Comparison of ENCODE assay signal across 8 cellular contexts in genomic region chr1:178055779-178056471, GRCh38. TPM values are rescaled to one million over a fixed set of nuclear protein-coding genes. Genes with fewer than 3 reads are reported as not detected.
DNase-seq lines count a peak whose midpoint lies in the region; ATAC-seq, FAIRE-seq and TF ChIP-seq lines count a peak whose summit lies in the region.

No MANE protein-coding gene starts in this region.

- H3K27ac ChIP-seq in gastroesophageal sphincter (peak overlapping the region in 3 of 4 donors; percentile 53 to 62 (median 62)), stomach (peak overlapping the region in 4 of 5 donors; percentile 41 to 59 (median 54))

- no peaks in the 10 kb centered on the region for H3K9me3 Mint-ChIP-seq in activated CD4-positive, alpha-beta T cell treated with anti-CD3 and anti-CD28 coated beads, Interleukin-2, amount 10 ng/mL, durations not matched to agents 7 days and 5 days

- FAIRE-seq in RCC 7860 (lab: Jason Lieb, UNC), result no peak

- H3K4me3 Mint-ChIP-seq in activated CD4-positive, alpha-beta T cell treated with anti-CD3 and anti-CD28 coated beads, Interleukin-2, amount 10 ng/mL, durations not matched to agents 7 days and 5 days, result no peak overlapping the region

- H3K36me3 Mint-ChIP-seq in activated CD4-positive, alpha-beta T cell treated with anti-CD3 and anti-CD28 coated beads, Interleukin-2, amount 10 ng/mL, durations not matched to agents 7 days and 5 days (ENCODE audit: low read depth), result no peaks in the 10 kb centered on the region

- POLR2A ChIA-PET in activated CD4-positive, alpha-beta T cell treated with anti-CD3 and anti-CD28 coated beads, Interleukin-2, amount 10 ng/mL, durations not matched to agents 7 days and 5 days (lab: Charles Lee), result no interaction called here

- H3K27me3 ChIP-seq in gastroesophageal sphincter (peaks cover 6% of the 10 kb centered on the region), stomach (no peaks in the 10 kb centered on the region)

- peak in 1 of 4 experiments; percentile 8 for TF ChIP-seq CTCF in gastroesophageal sphincter (IDR thresholded peaks at IDR 0.05)
- TF ChIP-seq CTCF in stomach (IDR thresholded peaks at IDR 0.05), result peak in 1 of 7 experiments; percentile 7

- TF ChIP-seq EP300 in gastroesophageal sphincter (IDR thresholded peaks at IDR 0.05) (no peak), stomach (IDR thresholded peaks at IDR 0.05) (no peak)

- H3K4me1 ChIP-seq in gastroesophageal sphincter (peaks cover 0 to 37% (median 12%) of the 10 kb centered on the region in 3 donors), stomach (peaks cover 4 to 38% (median 27%) of the 10 kb centered on the region in 4 donors)

- H3K9me3 ChIP-seq in gastroesophageal sphincter (no peaks in the 10 kb centered on the region), stomach (no peaks in the 10 kb centered on the region)

- H3K36me3 ChIP-seq in gastroesophageal sphincter, result no peaks in the 10 kb centered on the region
- no peaks in the 10 kb centered on the region for H3K36me3 ChIP-seq in stomach

- 60 to 64% methylated on average over 6 to 8 of the region's 8 CpGs for WGBS in gastroesophageal sphincter (ENCODE audit: low coverage in 1 of 2), 2 donors
- 45 to 53% (median 51%) methylated on average over 8 of the region's 8 CpGs for WGBS in stomach, 5 donors

- H3K27ac Mint-ChIP-seq in activated CD4-positive, alpha-beta T cell treated with anti-CD3 and anti-CD28 coated beads, Interleukin-2, amount 10 ng/mL, durations not matched to agents 7 days and 5 days, result no peak overlapping the region

- DNase-seq in RCC 7860 (ENCODE audit: low spot score) (peak; percentile 44), stomach (peak; percentile 32), NCI-H146 (lab: John Stamatoyannopoulos, UW) (no peak), LoVo (ENCODE audit: low spot score) (no peak)
- DNase-seq in activated CD4-positive, alpha-beta T cell treated with anti-CD3 and anti-CD28 coated beads, Interleukin-2, amount 10 ng/mL, durations not matched to agents 7 days and 5 days, result no peak

- H3K27me3 Mint-ChIP-seq in activated CD4-positive, alpha-beta T cell treated with anti-CD3 and anti-CD28 coated beads, Interleukin-2, amount 10 ng/mL, durations not matched to agents 7 days and 5 days, result no peaks in the 10 kb centered on the region

- CTCF ChIA-PET in activated CD4-positive, alpha-beta T cell treated with anti-CD3 and anti-CD28 coated beads, Interleukin-2, amount 10 ng/mL, durations not matched to agents 7 days and 5 days (lab: Charles Lee), result interaction anchor here (0.6 kb wide), 1 partner anchor 18 kb away, joined by 6 read pairs; no protein-coding TSS in a partner anchor

- peak; percentile 76 for ATAC-seq in GM19324 (IDR thresholded peaks at IDR 0.05; ENCODE audit: low FRiP score, unreplicated experiment)
- ATAC-seq in HG03066 (IDR thresholded peaks at IDR 0.05; ENCODE audit: low read depth, unreplicated experiment), result peak; percentile 93
- no peak for ATAC-seq in gastroesophageal sphincter

- intact Hi-C loops in stomach (cut with DNase I; ENCODE audit: low total_unique reads), result no loop called here

- no peaks in the 10 kb centered on the region for H3K4me1 Mint-ChIP-seq in activated CD4-positive, alpha-beta T cell treated with anti-CD3 and anti-CD28 coated beads, Interleukin-2, amount 10 ng/mL, durations not matched to agents 7 days and 5 days

- no peak overlapping the region for H3K4me3 ChIP-seq in gastroesophageal sphincter
- H3K4me3 ChIP-seq in stomach, result no peak overlapping the region

- TF ChIP-seq POLR2A in gastroesophageal sphincter (IDR thresholded peaks at IDR 0.05), result no peak
- no peak for TF ChIP-seq POLR2A in stomach (IDR thresholded peaks at IDR 0.05)

RNA-seq across cellular contexts. Expression of gene RASAL2, which starts 38.0 kb away (rescaled TPM):
- total RNA-seq in gastroesophageal sphincter, result 10 to 100 TPM; 17.0 to 27.4 (median 20.2) TPM
- total RNA-seq in stomach, result 10 to 100 TPM in 4 of 5 donors, 1 to 10 TPM in 1; 9.9 to 47.5 (median 23.1) TPM
- 1 to 10 TPM; 1.2 to 2.9 (median 2.0) TPM for polyA plus RNA-seq in stomach
- not detected for total RNA-seq in activated CD4-positive, alpha-beta T cell treated with anti-CD3 and anti-CD28 coated beads, Interleukin-2, amount 10 ng/mL, durations not matched to agents 7 days and 5 days

Comparison
In these comparisons a context has a peak if more than half of its experiments do, and no peak if none do; other contexts are left out.
1. DNase-seq: peak in RCC 7860 (single experiment) and stomach (single experiment); none in NCI-H146 (single experiment), activated CD4-positive, alpha-beta T cell treated with anti-CD3 and anti-CD28 coated beads, Interleukin-2, amount 10 ng/mL, durations not matched to agents 7 days and 5 days (single experiment) and LoVo (single experiment).
2. RNA of gene RASAL2, which starts 38.0 kb away (total RNA-seq): 9.9 to 47.5 TPM in stomach and 17.0 to 27.4 TPM in gastroesophageal sphincter; not detected in activated CD4-positive, alpha-beta T cell treated with anti-CD3 and anti-CD28 coated beads, Interleukin-2, amount 10 ng/mL, durations not matched to agents 7 days and 5 days; every median in the first group is over 10 times any median in the second.